Comparison of ENCODE assay signal across 31 cellular contexts in genomic region chr7:136655414-136655813, GRCh38.
"Had no signal": no experiment of that assay in that cellular context is flagged by ENCODE, and none has a peak within 500 bp of the region (broad histone marks: within the 10 kb centered on the region; RNA-seq: fewer than 3 reads in every experiment).

No MANE protein-coding gene starts in this region.

- H3K27ac Mint-ChIP-seq: activated CD4-positive, alpha-beta memory T cell treated with anti-CD3 and anti-CD28 coated beads, Interleukin-2, amount 10 ng/mL, durations not matched to agents 7 days and 5 days; activated CD4-positive, alpha-beta T cell treated with anti-CD3 and anti-CD28 coated beads, Interleukin-2, amount 10 ng/mL, durations not matched to agents 7 days and 5 days; activated naive CD4-positive, alpha-beta T cell treated with anti-CD3 and anti-CD28 coated beads, Interleukin-2, amount 10 ng/mL, durations not matched to agents 7 days and 5 days; activated naive CD8-positive, alpha-beta T cell treated with anti-CD3 and anti-CD28 coated beads, Interleukin-2, amount 10 ng/mL, durations not matched to agents 7 days and 5 days; activated T-cell treated with anti-CD3 and anti-CD28 coated beads, Interleukin-2, amount 50 U/mL, for 24 hours; brain; immature natural killer cell; mesothelial cell of epicardium; progenitor cell of endocrine pancreas; stimulated activated effector memory CD8-positive, alpha-beta T cell treated with anti-CD3 and anti-CD28 coated beads, Interleukin-12 subunit alpha, Interleukin-12 subunit beta, amount 100 ng/mL, for 72 hours; stimulated activated naive CD8-positive, alpha-beta T cell treated with anti-CD3 and anti-CD28 coated beads, Interleukin-15, Interleukin-2, amounts not matched to agents 100 ng/mL and 50 ng/mL, for 24 hours had no signal

- FAIRE-seq: kidney, urothelium cell line had no signal

- H3K4me3 ChIP-seq: ascending aorta, cardiac muscle cell, heart left ventricle, ovary, skin epidermis, thoracic aorta had no signal

- H3K27me3 ChIP-seq: ascending aorta, cardiac muscle cell, foreskin keratinocyte, heart left ventricle, ovary had no signal

- H3K36me3 ChIP-seq: ascending aorta, cardiac muscle cell, heart left ventricle, ovary, thoracic aorta had no signal

- H3K9me3 ChIP-seq: ascending aorta, heart left ventricle, ovary, thoracic aorta had no signal

- H3K4me1 ChIP-seq: ascending aorta, foreskin keratinocyte, heart left ventricle had no signal

- H3K4me1 Mint-ChIP-seq: activated CD4-positive, alpha-beta memory T cell treated with anti-CD3 and anti-CD28 coated beads, Interleukin-2, amount 10 ng/mL, durations not matched to agents 7 days and 5 days; activated CD4-positive, alpha-beta T cell treated with anti-CD3 and anti-CD28 coated beads, Interleukin-2, amount 10 ng/mL, durations not matched to agents 7 days and 5 days; activated naive CD4-positive, alpha-beta T cell treated with anti-CD3 and anti-CD28 coated beads, Interleukin-2, amount 10 ng/mL, durations not matched to agents 7 days and 5 days; activated naive CD8-positive, alpha-beta T cell treated with anti-CD3 and anti-CD28 coated beads, Interleukin-2, amount 10 ng/mL, durations not matched to agents 7 days and 5 days; brain; immature natural killer cell; naive B cell; stimulated activated effector memory CD8-positive, alpha-beta T cell treated with anti-CD3 and anti-CD28 coated beads, Interleukin-12 subunit alpha, Interleukin-12 subunit beta, amount 100 ng/mL, for 72 hours had no signal

- ATAC-seq: esophagus mucosa; foreskin keratinocyte; heart left ventricle; left colon; sciatic nerve; stimulated activated effector memory CD8-positive, alpha-beta T cell treated with anti-CD3 and anti-CD28 coated beads, Interleukin-12 subunit alpha, Interleukin-12 subunit beta, amount 100 ng/mL, for 72 hours had no signal

- H3K27ac ChIP-seq: ascending aorta, cardiac muscle cell, foreskin keratinocyte, heart left ventricle, ovary, skin epidermis, thoracic aorta had no signal

- H3K4me3 Mint-ChIP-seq: activated CD4-positive, alpha-beta memory T cell treated with anti-CD3 and anti-CD28 coated beads, Interleukin-2, amount 10 ng/mL, durations not matched to agents 7 days and 5 days; activated CD4-positive, alpha-beta T cell treated with anti-CD3 and anti-CD28 coated beads, Interleukin-2, amount 10 ng/mL, durations not matched to agents 7 days and 5 days; activated naive CD4-positive, alpha-beta T cell treated with anti-CD3 and anti-CD28 coated beads, Interleukin-2, amount 10 ng/mL, durations not matched to agents 7 days and 5 days; activated naive CD8-positive, alpha-beta T cell treated with anti-CD3 and anti-CD28 coated beads, Interleukin-2, amount 10 ng/mL, durations not matched to agents 7 days and 5 days; activated T-cell treated with anti-CD3 and anti-CD28 coated beads, Interleukin-2, amount 50 U/mL, for 24 hours; brain; immature natural killer cell; mesothelial cell of epicardium; naive B cell; stimulated activated effector memory CD8-positive, alpha-beta T cell treated with anti-CD3 and anti-CD28 coated beads, Interleukin-12 subunit alpha, Interleukin-12 subunit beta, amount 100 ng/mL, for 72 hours; stimulated activated naive CD8-positive, alpha-beta T cell treated with anti-CD3 and anti-CD28 coated beads, Interleukin-15, Interleukin-2, amounts not matched to agents 100 ng/mL and 50 ng/mL, for 24 hours had no signal

- H3K27me3 Mint-ChIP-seq: activated CD4-positive, alpha-beta memory T cell treated with anti-CD3 and anti-CD28 coated beads, Interleukin-2, amount 10 ng/mL, durations not matched to agents 7 days and 5 days; activated CD4-positive, alpha-beta T cell treated with anti-CD3 and anti-CD28 coated beads, Interleukin-2, amount 10 ng/mL, durations not matched to agents 7 days and 5 days; activated naive CD4-positive, alpha-beta T cell treated with anti-CD3 and anti-CD28 coated beads, Interleukin-2, amount 10 ng/mL, durations not matched to agents 7 days and 5 days; activated naive CD8-positive, alpha-beta T cell treated with anti-CD3 and anti-CD28 coated beads, Interleukin-2, amount 10 ng/mL, durations not matched to agents 7 days and 5 days; activated T-cell treated with anti-CD3 and anti-CD28 coated beads, Interleukin-2, amount 50 U/mL, for 24 hours; naive B cell; progenitor cell of endocrine pancreas; stimulated activated naive CD8-positive, alpha-beta T cell treated with anti-CD3 and anti-CD28 coated beads, Interleukin-15, Interleukin-2, amounts not matched to agents 100 ng/mL and 50 ng/mL, for 24 hours had no signal

- H3K36me3 Mint-ChIP-seq: activated naive CD4-positive, alpha-beta T cell treated with anti-CD3 and anti-CD28 coated beads, Interleukin-2, amount 10 ng/mL, durations not matched to agents 7 days and 5 days; activated naive CD8-positive, alpha-beta T cell treated with anti-CD3 and anti-CD28 coated beads, Interleukin-2, amount 10 ng/mL, durations not matched to agents 7 days and 5 days; brain; immature natural killer cell; mesothelial cell of epicardium; naive B cell; stimulated activated effector memory CD8-positive, alpha-beta T cell treated with anti-CD3 and anti-CD28 coated beads, Interleukin-12 subunit alpha, Interleukin-12 subunit beta, amount 100 ng/mL, for 72 hours had no signal

- H3K9me3 Mint-ChIP-seq: activated CD4-positive, alpha-beta T cell treated with anti-CD3 and anti-CD28 coated beads, Interleukin-2, amount 10 ng/mL, durations not matched to agents 7 days and 5 days; activated naive CD4-positive, alpha-beta T cell treated with anti-CD3 and anti-CD28 coated beads, Interleukin-2, amount 10 ng/mL, durations not matched to agents 7 days and 5 days; brain; mesothelial cell of epicardium had no signal

- DNase-seq: activated CD4-positive, alpha-beta memory T cell treated with anti-CD3 and anti-CD28 coated beads, Interleukin-2, amount 10 ng/mL, durations not matched to agents 7 days and 5 days; activated CD4-positive, alpha-beta T cell treated with anti-CD3 and anti-CD28 coated beads, Interleukin-2, amount 10 ng/mL, durations not matched to agents 7 days and 5 days; activated CD4-positive, CD25-positive, alpha-beta regulatory T cell treated with anti-CD3 and anti-CD28 coated beads, Interleukin-2, amount 50 U/mL, for 72 hours; activated CD8-positive, alpha-beta memory T cell treated with anti-CD3 and anti-CD28 coated beads, Interleukin-2, amount 50 U/mL, for 48 hours; activated gamma-delta T cell; activated naive CD4-positive, alpha-beta T cell treated with anti-CD3 and anti-CD28 coated beads, Interleukin-2, amount 10 ng/mL, durations not matched to agents 7 days and 5 days; activated naive CD8-positive, alpha-beta T cell treated with anti-CD3 and anti-CD28 coated beads, Interleukin-2, amount 10 ng/mL, durations not matched to agents 7 days and 5 days; activated T-cell treated with anti-CD3 and anti-CD28 coated beads, Interleukin-2, amount 50 U/mL, for 24 hours; cortex of kidney; foreskin keratinocyte; heart left ventricle; hypothalamus; immature natural killer cell; kidney; left colon; naive B cell; ovary; retina; stimulated activated CD4-positive, alpha-beta T cell treated with anti-CD3 and anti-CD28 coated beads, Interleukin-4, amount 100 ng/mL, for 24 hours had no signal
